9 cellular contexts compared by ENCODE assay signal in genomic region chr7:128737867-128738390, GRCh38. TPM values are rescaled to one million over a fixed set of nuclear protein-coding genes. Genes with fewer than 3 reads are reported as not detected.
DNase-seq lines count a peak whose midpoint lies in the region; ATAC-seq and TF ChIP-seq lines count a peak whose summit lies in the region.
"Had no signal": no experiment of that assay in that cellular context is flagged by ENCODE, and none has a peak within 500 bp of the region (broad histone marks: within the 10 kb centered on the region; RNA-seq: fewer than 3 reads in every experiment).

No MANE protein-coding gene starts in this region.

- peaks cover 36% of the 10 kb centered on the region for H3K4me1 Mint-ChIP-seq in MCF 10A (ENCODE audit: insufficient read depth, unreplicated experiment)
- peaks cover 15 to 55% (median 36%) of the 10 kb centered on the region in 4 donors for H3K4me1 Mint-ChIP-seq in naive thymus-derived CD8-positive, alpha-beta T cell

- POLR2A ChIA-PET in MCF 10A (lab: Yijun Ruan, JAX): interaction anchor here (0.5 to 6.5 kb wide), 11 partner anchors 10 to 317 kb away, joined by 3 to 48 read pairs (median 4); partner anchors contain the start of genes ATP6V1F and TNPO3
- POLR2A ChIA-PET in naive thymus-derived CD8-positive, alpha-beta T cell (lab: Charles Lee): interaction anchor here (0.6 to 1.4 kb wide), 2 partner anchors 19 to 562 kb away, joined by 4 read pairs; no protein-coding TSS in a partner anchor

- H3K4me3 ChIP-seq in BLaER1 (no peak overlapping the region), KMS-11 (IDR thresholded peaks at IDR 0.05; ENCODE audit: insufficient read depth, low read depth, low read length) (no peak overlapping the region)

- no TSS peak for BruUV-seq in MCF 10A (replicated peaks; lab: Mats Ljungman, UMichigan)

- H3K79me2 ChIP-seq in KMS-11 (ENCODE audit: insufficient read depth, low read depth): peaks cover 37% of the 10 kb centered on the region

- peaks cover under 1% of the 10 kb centered on the region; the same call in 1 of the 2 replicates for H3K36me3 ChIP-seq in BLaER1
- no peaks in the 10 kb centered on the region for H3K36me3 ChIP-seq in KMS-11 (ENCODE audit: insufficient read depth)

- peak overlapping the region; percentile 100 for H3K4me3 Mint-ChIP-seq in MCF 10A (ENCODE audit: unreplicated experiment)
- H3K4me3 Mint-ChIP-seq in naive thymus-derived CD8-positive, alpha-beta T cell: peak overlapping the region; percentile 64 to 100 (median 99)

- peak overlapping the region; percentile 98 for H3K27ac Mint-ChIP-seq in MCF 10A (ENCODE audit: low read depth, unreplicated experiment)
- peak overlapping the region in 9 of 10 donors; percentile 21 to 100 (median 96) for H3K27ac Mint-ChIP-seq in naive thymus-derived CD8-positive, alpha-beta T cell

- intact Hi-C loops in MCF 10A (cut with micrococcal nuclease): loop anchor here (10.0 kb wide), 1 partner anchor 127 kb away; the partner anchor contains the start of gene ATP6V1F

- H3K9me3 ChIP-seq in BLaER1: no peaks in the 10 kb centered on the region

- ATAC-seq in naive thymus-derived CD8-positive, alpha-beta T cell: no peak
- no peak for ATAC-seq in HG03354 (IDR thresholded peaks at IDR 0.05; ENCODE audit: poor library complexity, severe bottlenecking, unreplicated experiment)

- H2AFZ ChIP-seq in KMS-11 (ENCODE audit: low read depth): peak overlapping the region; percentile 96; the same call in 1 of the 2 replicates

- no peaks in the 10 kb centered on the region for H3K27me3 ChIP-seq in BLaER1
- H3K27me3 ChIP-seq in KMS-11 (ENCODE audit: insufficient read depth, low read depth): no peaks in the 10 kb centered on the region

- peaks cover 35% of the 10 kb centered on the region for H4K20me1 ChIP-seq in BLaER1
- peaks cover 14% of the 10 kb centered on the region; the same call in 1 of the 2 replicates for H4K20me1 ChIP-seq in KMS-11 (ENCODE audit: insufficient read depth)

- TF ChIP-seq CTCF in KMS-11 (conservative IDR thresholded peaks at IDR 0.05; ENCODE audit: low read depth, low read length): no peak
- TF ChIP-seq CTCF in MCF 10A (IDR thresholded peaks at IDR 0.05; ENCODE audit: unreplicated experiment): no peak

- H3K4me2 ChIP-seq in BLaER1 (peak overlapping the region; percentile 98), KMS-11 (peak overlapping the region; percentile 89)

- CTCF ChIA-PET in MCF 10A (lab: Yijun Ruan, JAX): interaction anchor here (0.6 to 1.5 kb wide), 5 partner anchors 11 to 155 kb away, joined by 3 to 4 read pairs (median 3); no protein-coding TSS in a partner anchor

- H3K4me1 ChIP-seq in BLaER1: peaks cover 76% of the 10 kb centered on the region
- H3K4me1 ChIP-seq in KMS-11 (ENCODE audit: low read depth, poor library complexity, severe bottlenecking): peaks cover 22% of the 10 kb centered on the region

- no peaks in the 10 kb centered on the region for H3K27me3 Mint-ChIP-seq in MCF 10A (ENCODE audit: insufficient read depth, unreplicated experiment)
- peaks cover 0 to 3% (median 0%) of the 10 kb centered on the region in 5 donors for H3K27me3 Mint-ChIP-seq in naive thymus-derived CD8-positive, alpha-beta T cell

- peak; percentile 21 for DNase-seq in MCF 10A (ENCODE audit: unreplicated experiment)
- no peak for DNase-seq in naive thymus-derived CD8-positive, alpha-beta T cell
- no peak for DNase-seq in NCI-H2081 (lab: John Stamatoyannopoulos, UW)
- no peak for DNase-seq in NCI-H1092 treated with DMSO at 0.1 percent for 48 hours (lab: John Stamatoyannopoulos, UW)
- no peak for DNase-seq in cortex of kidney (lab: John Stamatoyannopoulos, UW)
- DNase-seq: NCI-H1105 had no signal

- H3K9ac ChIP-seq in BLaER1 (no peak overlapping the region), KMS-11 (no peak overlapping the region; the same call in 1 of the 2 replicates)

- H3K36me3 Mint-ChIP-seq in MCF 10A (ENCODE audit: insufficient read depth, unreplicated experiment): peaks cover 12% of the 10 kb centered on the region
- no peaks in the 10 kb centered on the region for H3K36me3 Mint-ChIP-seq in naive thymus-derived CD8-positive, alpha-beta T cell

- no peaks in the 10 kb centered on the region for H3K9me3 Mint-ChIP-seq in MCF 10A (ENCODE audit: unreplicated experiment)
- H3K9me3 Mint-ChIP-seq in naive thymus-derived CD8-positive, alpha-beta T cell: no peaks in the 10 kb centered on the region

- H3K27ac ChIP-seq in BLaER1 (no peak overlapping the region), KMS-11 (no peak overlapping the region)

RNA-seq across cellular contexts. Expression of gene CALU, which starts 1.2 kb away (rescaled TPM):
- 147 and 184 TPM in 2 replicates for total RNA-seq in MCF 10A (2022)
- 10 to 100 TPM; 17.0 to 17.4 TPM for total RNA-seq in naive thymus-derived CD8-positive, alpha-beta T cell
- polyA plus RNA-seq in naive thymus-derived CD8-positive, alpha-beta T cell: 10 to 100 TPM; 13.6 to 21.5 (median 16.4) TPM

RNA-seq across cellular contexts. Expression of gene OPN1SW, which starts 37.7 kb away (rescaled TPM):
- total RNA-seq in MCF 10A (2022): not detected in 2 replicates
- not detected for total RNA-seq in naive thymus-derived CD8-positive, alpha-beta T cell
- under 1 TPM in 1 of 3 donors, not detected in 2; 0.24 TPM for polyA plus RNA-seq in naive thymus-derived CD8-positive, alpha-beta T cell

RNA-seq across cellular contexts. Expression of gene CCDC136, which starts 53.8 kb away (rescaled TPM):
- 3.5 and 6.5 TPM in 2 replicates for total RNA-seq in MCF 10A (2022)
- 10 to 100 TPM; 16.0 to 16.5 TPM for total RNA-seq in naive thymus-derived CD8-positive, alpha-beta T cell
- 1 to 10 TPM in 2 of 3 donors, under 1 TPM in 1; 0.43 to 3.4 (median 1.1) TPM for polyA plus RNA-seq in naive thymus-derived CD8-positive, alpha-beta T cell
